23 cellular contexts compared by ENCODE assay signal in the genomic region with DNA sequence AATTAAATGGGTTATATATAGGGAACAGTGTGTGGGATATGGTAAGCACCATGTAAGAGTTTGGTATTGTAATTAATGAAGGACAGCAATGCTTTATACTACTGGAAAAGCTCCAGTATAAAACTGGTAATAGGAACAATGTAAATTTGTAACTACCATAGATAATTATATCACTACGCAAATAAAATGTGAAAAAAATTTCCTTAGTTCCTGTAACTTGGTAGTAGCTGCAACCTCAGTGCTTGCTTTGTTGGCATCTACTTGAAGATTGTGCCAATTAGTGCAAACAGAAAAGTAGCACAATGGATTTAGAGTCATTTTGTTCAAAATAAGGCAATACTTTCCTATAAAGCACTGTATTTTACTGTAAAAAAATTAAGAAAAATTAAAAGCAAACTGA. TPM values are rescaled to one million over a fixed set of nuclear protein-coding genes. Genes with fewer than 3 reads are reported as not detected.
A peak's percentile ranks its signal among the peaks of the same experiment; 100 is the strongest.
DNase-seq lines count a peak whose midpoint lies in the region; ATAC-seq, FAIRE-seq and TF ChIP-seq lines count a peak whose summit lies in the region.
"Had no signal": no experiment of that assay in that cellular context is flagged by ENCODE, and none has a peak within 500 bp of the region (broad histone marks: within the 10 kb centered on the region; RNA-seq: fewer than 3 reads in every experiment).

No MANE protein-coding gene starts in this region.

- FAIRE-seq in pancreas (lab: Jason Lieb, UNC), result no peak
- no peak for FAIRE-seq in GM19239 (lab: Jason Lieb, UNC)
- FAIRE-seq: A204.1, G401.6, GM12892 had no signal

- WGBS in right cardiac atrium, result 1% methylated on average over 1 of the region's 1 CpG
- 2 to 13% methylated on average over 1 of the region's 1 CpG for WGBS in pancreas, 2 donors

- peak overlapping the region; percentile 58 for H3K27ac ChIP-seq in left ventricle myocardium inferior (replicated peaks)
- no peak overlapping the region for H3K27ac ChIP-seq in right cardiac atrium (ENCODE audit: low read length)
- H3K27ac ChIP-seq in pancreas, result peak overlapping the region in 2 of 4 donors; percentile 1 to 13
- peak overlapping the region; percentile 80 for H3K27ac ChIP-seq in skeletal muscle tissue (ENCODE audit: low read depth, low read length)
- H3K27ac ChIP-seq: 22Rv1, BLaER1, C4-2B had no signal

- ATAC-seq in right cardiac atrium, result no peak
- peak in 3 of 4 donors; percentile 38 to 78 (median 74) for ATAC-seq in pancreas
- ATAC-seq in stimulated activated naive CD8-positive, alpha-beta T cell treated with anti-CD3 and anti-CD28 coated beads, Interleukin-15, amount 100 ng/mL, for 72 hours, result no peak
- ATAC-seq in sciatic nerve, result no peak
- ATAC-seq: CD8-positive, alpha-beta T cell; GM23338; HCT116 had no signal

- no peak for TF ChIP-seq CTCF in left ventricle myocardium inferior (IDR thresholded peaks at IDR 0.05; ENCODE audit: borderline replicate concordance)
- no peak for TF ChIP-seq CTCF in pancreas (IDR thresholded peaks at IDR 0.05)

- H3K4me1 Mint-ChIP-seq in stimulated activated naive CD8-positive, alpha-beta T cell treated with anti-CD3 and anti-CD28 coated beads, Interleukin-15, amount 100 ng/mL, for 72 hours, result no peaks in the 10 kb centered on the region
- H3K4me1 Mint-ChIP-seq: CD4-positive, CD25-positive, alpha-beta regulatory T cell; GM23338; H9 had no signal

- H3K27me3 ChIP-seq in left ventricle myocardium inferior (ENCODE audit: low read depth) (no peaks in the 10 kb centered on the region), right cardiac atrium (ENCODE audit: control insufficient read depth, insufficient read depth) (no peaks in the 10 kb centered on the region), pancreas (no peaks in the 10 kb centered on the region), skeletal muscle tissue (ENCODE audit: control insufficient read depth in 3 of 3, insufficient read depth in 3 of 3, low read length in 3 of 3) (no peaks in the 10 kb centered on the region)
- H3K27me3 ChIP-seq: BLaER1 had no signal

- H3K27me3 Mint-ChIP-seq in stimulated activated naive CD8-positive, alpha-beta T cell treated with anti-CD3 and anti-CD28 coated beads, Interleukin-15, amount 100 ng/mL, for 72 hours, result no peaks in the 10 kb centered on the region
- H3K27me3 Mint-ChIP-seq: B cell; CD4-positive, CD25-positive, alpha-beta regulatory T cell had no signal

- intact Hi-C loops in left ventricle myocardium inferior (cut with micrococcal nuclease), result no loop called here
- intact Hi-C loops in right cardiac atrium (cut with DNase I), result no loop called here
- intact Hi-C loops in pancreas (cut with DNase I), result no loop called here
- intact Hi-C loops in sciatic nerve (cut with DNase I), result no loop called here

- no peaks in the 10 kb centered on the region for H3K36me3 ChIP-seq in left ventricle myocardium inferior
- no peaks in the 10 kb centered on the region for H3K36me3 ChIP-seq in pancreas
- no peaks in the 10 kb centered on the region for H3K36me3 ChIP-seq in skeletal muscle tissue (ENCODE audit: control insufficient read depth in 3 of 3, insufficient read depth in 3 of 3, low read length in 3 of 3)
- H3K36me3 ChIP-seq: BLaER1 had no signal

- peaks cover 0 to 14% of the 10 kb centered on the region in 2 donors for H3K9me3 Mint-ChIP-seq in stimulated activated naive CD8-positive, alpha-beta T cell treated with anti-CD3 and anti-CD28 coated beads, Interleukin-15, amount 100 ng/mL, for 72 hours
- H3K9me3 Mint-ChIP-seq: CD8-positive, alpha-beta T cell; GM23338 had no signal

- H3K4me1 ChIP-seq in left ventricle myocardium inferior (peaks cover 10% of the 10 kb centered on the region), right cardiac atrium (ENCODE audit: control insufficient read depth, insufficient read depth, low read length) (peaks cover 3% of the 10 kb centered on the region), pancreas (peaks cover 0 to 5% (median 4%) of the 10 kb centered on the region in 3 donors), skeletal muscle tissue (ENCODE audit: control insufficient read depth in 3 of 3, insufficient read depth in 3 of 3, low read length in 3 of 3) (peaks cover 5 to 14% (median 9%) of the 10 kb centered on the region in 3 donors)
- H3K4me1 ChIP-seq: BLaER1, Caco-2 had no signal

- no peak overlapping the region for H3K4me3 Mint-ChIP-seq in stimulated activated naive CD8-positive, alpha-beta T cell treated with anti-CD3 and anti-CD28 coated beads, Interleukin-15, amount 100 ng/mL, for 72 hours
- H3K4me3 Mint-ChIP-seq: B cell; CD4-positive, CD25-positive, alpha-beta regulatory T cell; CD8-positive, alpha-beta T cell; GM23338; H9 had no signal

- DNase-seq in left ventricle myocardium inferior, result no peak
- no peak for DNase-seq in right cardiac atrium
- DNase-seq in pancreas, result no peak
- DNase-seq in kidney glomerular epithelial cell (lab: John Stamatoyannopoulos, UW), result no peak
- DNase-seq in GM19239 (ENCODE audit: insufficient read length, low spot score), result no peak
- no peak for DNase-seq in stimulated activated naive CD8-positive, alpha-beta T cell treated with anti-CD3 and anti-CD28 coated beads, Interleukin-15, amount 100 ng/mL, for 72 hours
- DNase-seq in sciatic nerve (ENCODE audit: low spot score), result no peak
- DNase-seq: Caco-2; CD4-positive, CD25-positive, alpha-beta regulatory T cell; CD8-positive, alpha-beta T cell; DMS153; DND-41; H9 had no signal

- H3K9me3 ChIP-seq in left ventricle myocardium inferior (replicated peaks) (no peaks in the 10 kb centered on the region), right cardiac atrium (ENCODE audit: control insufficient read depth, low read length) (no peaks in the 10 kb centered on the region), pancreas (no peaks in the 10 kb centered on the region), skeletal muscle tissue (ENCODE audit: control insufficient read depth in 3 of 3, low read length in 3 of 3) (no peaks in the 10 kb centered on the region)
- H3K9me3 ChIP-seq: Caco-2 had no signal

- no peak overlapping the region for H3K27ac Mint-ChIP-seq in stimulated activated naive CD8-positive, alpha-beta T cell treated with anti-CD3 and anti-CD28 coated beads, Interleukin-15, amount 100 ng/mL, for 72 hours
- H3K27ac Mint-ChIP-seq: B cell; CD4-positive, CD25-positive, alpha-beta regulatory T cell; CD8-positive, alpha-beta T cell; GM23338; H9 had no signal

- H3K4me3 ChIP-seq in left ventricle myocardium inferior, result no peak overlapping the region
- H3K4me3 ChIP-seq in right cardiac atrium (ENCODE audit: low read length), result no peak overlapping the region
- no peak overlapping the region for H3K4me3 ChIP-seq in pancreas
- no peak overlapping the region for H3K4me3 ChIP-seq in skeletal muscle tissue (ENCODE audit: low read length in 3 of 3)
- H3K4me3 ChIP-seq: BLaER1, GM23338 had no signal

- H3K9ac ChIP-seq in skeletal muscle tissue (ENCODE audit: low read depth in 1 of 3, low read length in 3 of 3), result no peak overlapping the region
- H3K9ac ChIP-seq: BLaER1 had no signal

RNA-seq across cellular contexts. Expression of a gene that starts 34.4 kb away (rescaled TPM):
- total RNA-seq in left ventricle myocardium inferior, result 8.8 TPM
- 10 to 100 TPM in 2 of 4 donors, 1 to 10 TPM in 2; 7.4 to 16.7 (median 9.9) TPM for total RNA-seq in right cardiac atrium
- 2.4 TPM for polyA plus RNA-seq in right cardiac atrium
- total RNA-seq in pancreas, result 10 to 100 TPM; 10.2 to 30.6 (median 15.1) TPM
- polyA plus RNA-seq in pancreas, result 1 to 10 TPM; 4.0 to 5.6 TPM
- 13.6 TPM for total RNA-seq in skeletal muscle tissue
- total RNA-seq in sciatic nerve, result 15.6 TPM
- total RNA-seq: CD8-positive, alpha-beta T cell had no signal
- polyA plus RNA-seq: CD4-positive, CD25-positive, alpha-beta regulatory T cell had no signal

Comparison
In these comparisons a context has a peak if more than half of its experiments do, and no peak if none do; other contexts are left out.
1. ATAC-seq: peak in pancreas (3 of 4); none in right cardiac atrium (0 of 2), stimulated activated naive CD8-positive, alpha-beta T cell treated with anti-CD3 and anti-CD28 coated beads, Interleukin-15, amount 100 ng/mL, for 72 hours (single experiment) and sciatic nerve (single experiment).